Comparison of ENCODE assay signal across 21 cellular contexts in the genomic region with DNA sequence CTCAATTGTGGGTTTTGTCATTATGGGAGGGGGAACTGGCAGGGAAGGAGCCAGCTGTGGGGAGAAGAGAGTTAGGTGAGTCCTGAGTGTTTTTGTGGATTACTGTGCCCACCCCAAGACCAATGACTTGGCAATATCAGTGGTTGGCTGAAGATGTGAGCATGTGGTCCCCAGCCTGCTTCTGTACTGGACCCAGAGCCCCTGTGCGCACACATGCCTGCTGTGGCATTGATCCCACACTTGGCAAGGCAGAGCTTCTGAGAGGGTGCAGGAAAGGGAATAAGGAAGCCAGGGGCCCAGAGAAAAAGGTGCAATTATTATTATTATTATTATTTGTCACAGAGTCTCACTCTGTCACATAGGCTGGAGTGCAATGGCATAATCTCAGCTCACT. TPM values are rescaled to one million over a fixed set of nuclear protein-coding genes. Genes with fewer than 3 reads are reported as not detected.
"Had no signal": no experiment of that assay in that cellular context is flagged by ENCODE, and none has a peak within 500 bp of the region (broad histone marks: within the 10 kb centered on the region; RNA-seq: fewer than 3 reads in every experiment).

No MANE protein-coding gene starts in this region.

- H3K36me3 ChIP-seq: adrenal gland, cardiac muscle cell, esophagus muscularis mucosa, thyroid gland had no signal

- H3K36me3 Mint-ChIP-seq: stimulated activated memory B cell treated with anti-CD40 and anti-IgM and Interleukin-4, amounts not matched to agents 10 μg/mL and 1 μg/mL and 100 μg/mL, for 72 hours had no signal

- H3K9me3 ChIP-seq: adrenal gland, esophagus muscularis mucosa, thyroid gland had no signal

- H3K27ac Mint-ChIP-seq: activated CD4-positive, alpha-beta T cell treated with anti-CD3 and anti-CD28 coated beads for 36 hours; activated CD8-positive, alpha-beta T cell treated with anti-CD3 and anti-CD28 coated beads for 36 hours; stimulated activated memory B cell treated with anti-CD40 and anti-IgM and Interleukin-4, amounts not matched to agents 10 μg/mL and 1 μg/mL and 100 μg/mL, for 72 hours had no signal

- FAIRE-seq: urothelium cell line had no signal

- H3K4me3 ChIP-seq: adrenal gland, cardiac muscle cell, esophagus muscularis mucosa, thyroid gland had no signal

- H3K4me3 Mint-ChIP-seq: activated CD8-positive, alpha-beta T cell treated with anti-CD3 and anti-CD28 coated beads for 36 hours; memory B cell; stimulated activated memory B cell treated with anti-CD40 and anti-IgM and Interleukin-4, amounts not matched to agents 10 μg/mL and 1 μg/mL and 100 μg/mL, for 72 hours had no signal

- ATAC-seq: activated CD4-positive, alpha-beta T cell treated with anti-CD3 and anti-CD28 coated beads for 36 hours; activated CD8-positive, alpha-beta T cell treated with anti-CD3 and anti-CD28 coated beads for 36 hours; left ventricle myocardium superior; stimulated activated memory B cell treated with anti-CD40 and anti-IgM and Interleukin-4, amounts not matched to agents 10 μg/mL and 1 μg/mL and 100 μg/mL, for 72 hours had no signal

- H3K27ac ChIP-seq: adrenal gland, cardiac muscle cell, esophagus muscularis mucosa, thyroid gland had no signal

- H3K9me3 Mint-ChIP-seq: activated CD8-positive, alpha-beta T cell treated with anti-CD3 and anti-CD28 coated beads for 36 hours; activated naive CD4-positive, alpha-beta T cell treated with anti-CD3 and anti-CD28 coated beads, Interleukin-2, amount 50 U/mL, for 24 hours; stimulated activated memory B cell treated with anti-CD40 and anti-IgM and Interleukin-4, amounts not matched to agents 10 μg/mL and 1 μg/mL and 100 μg/mL, for 72 hours had no signal

- DNase-seq: activated CD4-positive, alpha-beta T cell treated with anti-CD3 and anti-CD28 coated beads for 36 hours; activated CD8-positive, alpha-beta memory T cell treated with anti-CD3 and anti-CD28 coated beads, Interleukin-2, amount 50 U/mL, for 4 hours; activated CD8-positive, alpha-beta T cell treated with anti-CD3 and anti-CD28 coated beads for 36 hours; activated effector memory CD4-positive, alpha-beta T cell treated with anti-CD3 and anti-CD28 coated beads, Interleukin-2, amount 50 U/mL, for 16 hours; activated T-cell treated with anti-CD3 and anti-CD28 coated beads, Interleukin-2, amount 50 U/mL, for 48 hours; adrenal gland; hippocampal formation; left ventricle myocardium superior; stimulated activated CD4-positive, alpha-beta T cell treated with anti-CD3 and anti-CD28 coated beads, Interleukin-2, amount 100 ng/mL, for 48 hours; T-helper 9 cell; thyroid gland had no signal

RNA-seq across cellular contexts. Expression of a gene that starts 1.3 kb away (rescaled TPM):
- total RNA-seq: activated CD4-positive, alpha-beta T cell treated with anti-CD3 and anti-CD28 coated beads for 36 hours; activated CD8-positive, alpha-beta T cell treated with anti-CD3 and anti-CD28 coated beads for 36 hours; adrenal gland; cardiac muscle cell; esophagus muscularis mucosa; kidney epithelial cell; left ventricle myocardium superior; myocyte; osteocyte; thyroid gland had no signal
- polyA plus RNA-seq: cardiac muscle cell, neural cell had no signal

RNA-seq across cellular contexts. Expression of a gene that starts 2.0 kb away (rescaled TPM):
- total RNA-seq: activated CD4-positive, alpha-beta T cell treated with anti-CD3 and anti-CD28 coated beads for 36 hours; activated CD8-positive, alpha-beta T cell treated with anti-CD3 and anti-CD28 coated beads for 36 hours; adrenal gland; cardiac muscle cell; esophagus muscularis mucosa; kidney epithelial cell; left ventricle myocardium superior; myocyte; osteocyte; thyroid gland had no signal
- polyA plus RNA-seq: adrenal gland, cardiac muscle cell, neural cell had no signal

RNA-seq across cellular contexts. Expression of a gene that starts 7.5 kb away (rescaled TPM):
- total RNA-seq: activated CD4-positive, alpha-beta T cell treated with anti-CD3 and anti-CD28 coated beads for 36 hours; activated CD8-positive, alpha-beta T cell treated with anti-CD3 and anti-CD28 coated beads for 36 hours; cardiac muscle cell; esophagus muscularis mucosa; kidney epithelial cell; left ventricle myocardium superior; osteocyte had no signal
- polyA plus RNA-seq: adrenal gland, cardiac muscle cell, neural cell had no signal
